ENCODE assay signal across 18 cellular contexts in the genomic region with DNA sequence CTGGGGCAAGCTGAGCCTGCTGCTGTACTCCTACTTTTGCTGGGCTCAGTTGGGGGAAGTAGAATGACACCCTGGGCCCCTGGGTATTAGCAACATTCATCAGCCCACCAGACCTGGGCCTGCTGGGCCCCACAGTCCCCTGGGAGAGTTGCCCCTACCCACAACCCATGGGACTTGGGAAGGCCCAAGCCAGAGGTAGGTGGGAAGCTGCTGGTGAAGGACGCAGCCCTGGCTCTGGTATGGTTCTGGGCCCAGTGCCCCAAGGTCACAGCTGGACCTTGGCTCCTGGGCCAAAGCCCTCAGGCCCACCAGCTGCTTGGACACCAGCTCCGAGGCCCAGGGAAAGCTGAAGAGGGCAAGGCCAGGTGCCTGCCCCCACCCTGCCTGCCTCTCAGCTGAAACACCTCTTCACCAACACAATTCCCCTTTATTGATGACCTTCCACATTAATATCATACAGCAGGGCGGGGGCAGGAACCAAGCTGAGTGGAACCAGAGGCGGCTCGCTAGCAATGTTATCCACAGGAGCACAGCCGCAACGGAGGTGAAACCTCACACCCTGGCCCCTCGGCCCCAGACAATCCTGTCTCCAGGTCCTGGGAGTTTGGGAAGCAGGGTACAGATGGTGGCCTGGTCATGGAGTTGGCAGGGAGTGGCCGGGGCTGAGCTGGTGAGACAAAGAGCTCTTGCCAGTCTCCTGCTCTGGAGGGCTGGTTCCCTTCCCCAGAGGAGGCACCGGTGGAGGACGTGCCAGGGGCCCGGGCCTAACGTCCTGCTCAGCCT.
"Had no signal": no experiment of that assay in that cellular context is flagged by ENCODE, and none has a peak within 500 bp of the region (broad histone marks: within the 10 kb centered on the region; RNA-seq: fewer than 3 reads in every experiment).

No MANE protein-coding gene starts in this region.

- H3K4me1 Mint-ChIP-seq: central memory CD8-positive, alpha-beta T cell; stimulated activated memory B cell treated with anti-CD40 and anti-IgM and Interleukin-4, amounts not matched to agents 10 μg/mL and 1 μg/mL and 100 μg/mL, for 72 hours had no signal

- FAIRE-seq: small intestine had no signal

- H3K36me3 Mint-ChIP-seq: type B pancreatic cell had no signal

- H3K4me3 ChIP-seq: lung had no signal

- H3K27ac Mint-ChIP-seq: activated naive CD4-positive, alpha-beta T cell treated with anti-CD3 and anti-CD28 coated beads for 36 hours; stimulated activated memory B cell treated with anti-CD40 and anti-IgM and Interleukin-4, amounts not matched to agents 10 μg/mL and 1 μg/mL and 100 μg/mL, for 72 hours; type B pancreatic cell had no signal

- H3K9me3 Mint-ChIP-seq: activated naive CD4-positive, alpha-beta T cell treated with anti-CD3 and anti-CD28 coated beads for 36 hours; central memory CD8-positive, alpha-beta T cell; stimulated activated memory B cell treated with anti-CD40 and anti-IgM and Interleukin-4, amounts not matched to agents 10 μg/mL and 1 μg/mL and 100 μg/mL, for 72 hours; type B pancreatic cell had no signal

- H3K27me3 Mint-ChIP-seq: central memory CD8-positive, alpha-beta T cell; stimulated activated memory B cell treated with anti-CD40 and anti-IgM and Interleukin-4, amounts not matched to agents 10 μg/mL and 1 μg/mL and 100 μg/mL, for 72 hours; type B pancreatic cell had no signal

- H3K27ac ChIP-seq: WERI-Rb-1 had no signal

- ATAC-seq: activated CD8-positive, alpha-beta T cell treated with anti-CD3 and anti-CD28 coated beads, Interleukin-2, amount 10 ng/mL, durations not matched to agents 7 days and 5 days; stimulated activated memory B cell treated with anti-CD40 and anti-IgM and Interleukin-4, amounts not matched to agents 10 μg/mL and 1 μg/mL and 100 μg/mL, for 72 hours had no signal

- DNase-seq: activated CD4-positive, alpha-beta T cell treated with anti-CD3 and anti-CD28 coated beads for 4 hours; activated CD8-positive, alpha-beta memory T cell treated with anti-CD3 and anti-CD28 coated beads, Interleukin-2, amount 50 U/mL, for 48 hours; activated CD8-positive, alpha-beta T cell treated with anti-CD3 and anti-CD28 coated beads, Interleukin-2, amount 10 ng/mL, durations not matched to agents 7 days and 5 days; activated naive CD4-positive, alpha-beta T cell treated with anti-CD3 and anti-CD28 coated beads for 36 hours; cortex of kidney; effector memory CD4-positive, alpha-beta T cell; erythroblast; hypothalamus; kidney glomerular epithelial cell; midbrain; nucleus accumbens; small intestine; T1000; WERI-Rb-1 had no signal

- H3K4me3 Mint-ChIP-seq: activated CD8-positive, alpha-beta T cell treated with anti-CD3 and anti-CD28 coated beads, Interleukin-2, amount 10 ng/mL, durations not matched to agents 7 days and 5 days; activated naive CD4-positive, alpha-beta T cell treated with anti-CD3 and anti-CD28 coated beads for 36 hours; central memory CD8-positive, alpha-beta T cell; stimulated activated memory B cell treated with anti-CD40 and anti-IgM and Interleukin-4, amounts not matched to agents 10 μg/mL and 1 μg/mL and 100 μg/mL, for 72 hours; type B pancreatic cell had no signal
